8 cellular contexts compared by ENCODE assay signal in the genomic region with DNA sequence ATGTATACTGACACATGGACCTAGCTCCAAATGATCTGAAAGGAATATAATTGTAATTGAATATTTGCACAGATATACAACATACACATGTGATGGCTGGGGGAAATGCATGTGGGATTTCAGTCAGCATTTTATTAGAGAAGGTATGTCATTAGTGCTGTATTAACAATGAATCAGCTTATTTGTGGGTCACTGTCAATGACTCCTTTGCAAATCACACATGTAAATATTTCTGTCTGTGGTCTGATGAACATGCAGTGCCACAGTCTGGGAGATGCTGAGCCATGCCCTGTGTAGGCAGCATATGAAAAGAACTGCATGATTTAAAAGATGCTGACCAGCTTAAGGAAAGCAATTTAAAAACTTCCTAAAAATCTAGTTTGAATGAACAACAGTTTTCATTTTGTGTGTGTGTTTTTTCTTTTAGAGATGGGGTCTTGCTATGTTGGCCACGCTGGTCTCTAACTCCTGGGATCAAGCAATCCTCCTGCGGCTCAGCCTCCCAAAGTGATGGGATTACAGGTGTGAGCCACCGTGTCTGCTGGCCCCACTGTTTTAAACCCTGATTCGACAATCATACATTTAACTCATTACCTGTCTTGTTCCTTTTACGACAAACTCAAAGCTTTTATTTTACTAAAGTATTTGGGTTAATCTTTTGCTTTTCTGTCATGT. TPM values are rescaled to one million over a fixed set of nuclear protein-coding genes. Genes with fewer than 3 reads are reported as not detected.
DNase-seq lines count a peak whose midpoint lies in the region; ATAC-seq and TF ChIP-seq lines count a peak whose summit lies in the region.

No MANE protein-coding gene starts in this region.

- TF ChIP-seq CTCF in GM23338 (conservative IDR thresholded peaks at IDR 0.05; ENCODE audit: low read depth in 2 of 2) (no peak), WERI-Rb-1 (IDR thresholded peaks at IDR 0.05; ENCODE audit: low read depth, low read length) (no peak), epithelial cell of proximal tubule (conservative IDR thresholded peaks at IDR 0.05; ENCODE audit: low read depth, low read length) (no peak), osteocyte (IDR thresholded peaks at IDR 0.05) (no peak)

- ATAC-seq in GM23338: no peak

- no peaks in the 10 kb centered on the region for H3K9me2 ChIP-seq in GM23338 (ENCODE audit: insufficient read depth)

- peak overlapping the region; percentile 85 for H3K4me3 ChIP-seq in GM23338
- peak overlapping the region; percentile 81 for H3K4me3 ChIP-seq in WERI-Rb-1 (ENCODE audit: low read depth, low read length)
- peak overlapping the region; percentile 94 for H3K4me3 ChIP-seq in epithelial cell of proximal tubule (ENCODE audit: low read depth, low read length)

- H3K9me3 Mint-ChIP-seq in GM23338 (peaks cover 3% of the 10 kb centered on the region; the same call in 1 of the 3 replicates), osteocyte (ENCODE audit: unreplicated experiment) (no peaks in the 10 kb centered on the region)

- H3K9me3 ChIP-seq in WERI-Rb-1 (ENCODE audit: severe bottlenecking): no peaks in the 10 kb centered on the region

- H3F3A ChIP-seq in GM23338 (replicated peaks; ENCODE audit: low read depth): no peaks in the 10 kb centered on the region

- H3K27me3 Mint-ChIP-seq in GM23338 (ENCODE audit: insufficient read depth, low read depth, poor library complexity) (peaks cover 23% of the 10 kb centered on the region), osteocyte (ENCODE audit: unreplicated experiment) (no peaks in the 10 kb centered on the region)

- H4K20me1 ChIP-seq in GM23338 (replicated peaks; ENCODE audit: insufficient read depth): no peaks in the 10 kb centered on the region

- no peaks in the 10 kb centered on the region for H3K36me3 ChIP-seq in GM23338 (ENCODE audit: insufficient read depth)
- H3K36me3 ChIP-seq in WERI-Rb-1: no peaks in the 10 kb centered on the region

- DNase-seq in GM23338 (ENCODE audit: low spot score) (no peak), WERI-Rb-1 (no peak), epithelial cell of proximal tubule (ENCODE audit: low read depth) (no peak), osteocyte (ENCODE audit: extremely low spot score, unreplicated experiment) (no peak), NCI-H128 (lab: John Stamatoyannopoulos, UW; ENCODE audit: unreplicated experiment) (no peak), foreskin melanocyte (no peak), iPS-NIHi11 (ENCODE audit: low spot score) (no peak), mucosa of gallbladder (ENCODE audit: low spot score) (no peak)

- H3K4me3 Mint-ChIP-seq in GM23338 (peak overlapping the region; percentile 68), osteocyte (ENCODE audit: unreplicated experiment) (peak overlapping the region; percentile 72)

- H2AFZ ChIP-seq in GM23338: 0 out of 2 replicates have a peak overlapping the region, but pooled peaks have one; percentile 33

- H3K27me3 ChIP-seq in GM23338 (ENCODE audit: insufficient read depth): peaks cover 36% of the 10 kb centered on the region
- H3K27me3 ChIP-seq in WERI-Rb-1 (ENCODE audit: insufficient read depth, low read depth, severe bottlenecking): no peaks in the 10 kb centered on the region

- H3K27ac Mint-ChIP-seq in GM23338 (no peak overlapping the region), osteocyte (ENCODE audit: unreplicated experiment) (peak overlapping the region; percentile 38)

- H3K27ac ChIP-seq in GM23338 (ENCODE audit: low read depth) (no peak overlapping the region), WERI-Rb-1 (no peak overlapping the region)

- peak overlapping the region; percentile 80 for H3K4me2 ChIP-seq in GM23338

- H3K79me2 ChIP-seq in GM23338 (replicated peaks; ENCODE audit: insufficient read depth): peaks cover 8% of the 10 kb centered on the region; the same call in 1 of the 2 replicates

- H3K4me1 Mint-ChIP-seq in GM23338 (peaks cover 36% of the 10 kb centered on the region), osteocyte (ENCODE audit: unreplicated experiment) (peaks cover 23% of the 10 kb centered on the region)

- peaks cover 42% of the 10 kb centered on the region for H3K4me1 ChIP-seq in GM23338 (ENCODE audit: insufficient read depth)

- H3K36me3 Mint-ChIP-seq in GM23338 (ENCODE audit: low read depth) (no peaks in the 10 kb centered on the region; the same call in 2 of the 3 replicates), osteocyte (ENCODE audit: unreplicated experiment) (peaks cover 1% of the 10 kb centered on the region)

TF ChIP-seq in GM23338, 12 proteins besides CTCF, POLR2A, EP300 and RAD21:
- TF ChIP-seq JUNB (IDR thresholded peaks at IDR 0.05; ENCODE audit: unreplicated experiment) (no peak), ZNF331 (CRISPR knock-in tag; IDR thresholded peaks at IDR 0.05; ENCODE audit: low read depth) (no peak), POLR2AphosphoS5 (IDR thresholded peaks at IDR 0.05; ENCODE audit: low read depth) (no peak), CREB1 (CRISPR knock-in tag; IDR thresholded peaks at IDR 0.05; ENCODE audit: low read depth) (no peak), ZNF462 (CRISPR knock-in tag; IDR thresholded peaks at IDR 0.05) (no peak)

RNA-seq across cellular contexts. Expression of gene B3GNT5, which starts 0.8 kb away (rescaled TPM):
- 3.9 and 4.9 TPM in 2 replicates for total RNA-seq in GM23338 (2014; rRNA removed; shearing (Covaris generic))
- 5.1 and 6.4 TPM in 2 replicates for polyA plus RNA-seq in GM23338 (2016; fragmentation: Nextera tagmentation; extraction: Ambion mirVana)
- total RNA-seq in epithelial cell of proximal tubule (17.2 and 23.0 TPM in 2 replicates), osteocyte (20.6 and 24.3 TPM in 2 replicates), mucosa of gallbladder (27.1 TPM)
